ENCODE assay signal across 13 cellular contexts in the genomic region with DNA sequence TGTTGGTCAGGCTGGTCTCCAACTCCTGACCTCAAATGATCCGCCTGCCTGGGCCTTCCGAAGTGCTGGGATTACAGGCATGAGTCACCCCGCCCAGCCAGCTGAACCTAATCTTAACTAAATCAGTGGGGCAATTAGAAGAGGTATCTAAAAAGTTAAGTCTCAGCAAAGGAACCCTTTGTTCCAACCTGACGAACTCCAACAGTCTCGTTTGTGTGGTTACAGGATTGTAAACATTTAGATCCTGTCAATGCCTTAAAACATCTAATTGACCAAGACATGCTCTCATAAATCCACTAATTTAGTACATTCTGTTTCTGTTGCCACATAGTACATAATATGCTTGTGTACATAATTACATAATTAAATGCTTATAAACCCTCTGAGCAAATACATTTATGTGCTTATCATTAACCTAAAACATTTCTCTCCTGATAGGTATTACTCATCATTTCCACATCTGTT. TPM values are rescaled to one million over a fixed set of nuclear protein-coding genes. Genes with fewer than 3 reads are reported as not detected.
DNase-seq lines count a peak whose midpoint lies in the region; ATAC-seq and TF ChIP-seq lines count a peak whose summit lies in the region.
"Had no signal": no experiment of that assay in that cellular context is flagged by ENCODE, and none has a peak within 500 bp of the region (broad histone marks: within the 10 kb centered on the region; RNA-seq: fewer than 3 reads in every experiment).

No MANE protein-coding gene starts in this region.

- intact Hi-C loops in activated T-helper 2 cell treated with anti-CD3 and anti-CD28 coated beads, Interferon-gamma antibody, Interleukin-2, Interleukin-4, amounts not matched to agents 10 μg/mL and 5 μg/mL and 100 μg/mL, durations not matched to agents 14 hours and 24 hours and 36 hours (cut with micrococcal nuclease) = no loop called here
- intact Hi-C loops in left cardiac atrium (cut with DNase I) = no loop called here

- ATAC-seq in HG02981 (IDR thresholded peaks at IDR 0.05; ENCODE audit: unreplicated experiment) (no peak), left cardiac atrium (no peak)
- ATAC-seq: body of pancreas; CD8-positive, alpha-beta T cell had no signal

- peak; percentile 57 for DNase-seq in COR-L47 (lab: John Stamatoyannopoulos, UW)
- peak; percentile 70 for DNase-seq in LHCN-M2 (ENCODE audit: low read depth)
- peak; percentile 41 for DNase-seq in kidney epithelial cell (ENCODE audit: low read depth)
- no peak for DNase-seq in NCI-H345 treated with DMSO at 0.1 percent for 48 hours (lab: John Stamatoyannopoulos, UW; ENCODE audit: unreplicated experiment)
- no peak for DNase-seq in activated T-helper 2 cell treated with anti-CD3 and anti-CD28 coated beads, Interferon-gamma antibody, Interleukin-2, Interleukin-4, amounts not matched to agents 10 μg/mL and 5 μg/mL and 100 μg/mL, durations not matched to agents 14 hours and 24 hours and 36 hours (ENCODE audit: low spot score)
- DNase-seq in left cardiac atrium = no peak
- DNase-seq: body of pancreas; CD8-positive, alpha-beta T cell; midbrain; NCI-H1092 treated with DMSO at 0.1 percent for 48 hours; spleen had no signal

- H3K27me3 ChIP-seq in kidney epithelial cell (ENCODE audit: control insufficient read depth, insufficient read depth, low read length) = no peaks in the 10 kb centered on the region
- H3K27me3 ChIP-seq: body of pancreas, spleen had no signal

- H3K27me3 Mint-ChIP-seq in activated T-helper 2 cell treated with anti-CD3 and anti-CD28 coated beads, Interferon-gamma antibody, Interleukin-2, Interleukin-4, amounts not matched to agents 10 μg/mL and 5 μg/mL and 100 μg/mL, durations not matched to agents 14 hours and 24 hours and 36 hours (ENCODE audit: low read depth) = peaks cover 42% of the 10 kb centered on the region

- H3K4me3 ChIP-seq in kidney epithelial cell (ENCODE audit: low read depth, low read length) = no peak overlapping the region
- H3K4me3 ChIP-seq: body of pancreas, spleen had no signal

- no peak overlapping the region for H3K4me3 Mint-ChIP-seq in activated T-helper 2 cell treated with anti-CD3 and anti-CD28 coated beads, Interferon-gamma antibody, Interleukin-2, Interleukin-4, amounts not matched to agents 10 μg/mL and 5 μg/mL and 100 μg/mL, durations not matched to agents 14 hours and 24 hours and 36 hours (ENCODE audit: low read depth)
- H3K4me3 Mint-ChIP-seq: CD8-positive, alpha-beta T cell had no signal

- H3K27ac Mint-ChIP-seq in activated T-helper 2 cell treated with anti-CD3 and anti-CD28 coated beads, Interferon-gamma antibody, Interleukin-2, Interleukin-4, amounts not matched to agents 10 μg/mL and 5 μg/mL and 100 μg/mL, durations not matched to agents 14 hours and 24 hours and 36 hours = no peak overlapping the region
- H3K27ac Mint-ChIP-seq: CD8-positive, alpha-beta T cell had no signal

- peak overlapping the region; percentile 86 for H3K27ac ChIP-seq in VCaP
- H3K27ac ChIP-seq: body of pancreas, spleen had no signal

- TF ChIP-seq CTCF in VCaP (conservative IDR thresholded peaks at IDR 0.05) = no peak
- TF ChIP-seq CTCF in kidney epithelial cell (IDR thresholded peaks at IDR 0.05; ENCODE audit: insufficient read depth, low read length, poor library complexity, severe bottlenecking) = no peak

- H3K9me3 Mint-ChIP-seq in activated T-helper 2 cell treated with anti-CD3 and anti-CD28 coated beads, Interferon-gamma antibody, Interleukin-2, Interleukin-4, amounts not matched to agents 10 μg/mL and 5 μg/mL and 100 μg/mL, durations not matched to agents 14 hours and 24 hours and 36 hours = no peaks in the 10 kb centered on the region
- H3K9me3 Mint-ChIP-seq: CD8-positive, alpha-beta T cell had no signal

- no peaks in the 10 kb centered on the region for H3K36me3 Mint-ChIP-seq in activated T-helper 2 cell treated with anti-CD3 and anti-CD28 coated beads, Interferon-gamma antibody, Interleukin-2, Interleukin-4, amounts not matched to agents 10 μg/mL and 5 μg/mL and 100 μg/mL, durations not matched to agents 14 hours and 24 hours and 36 hours (ENCODE audit: low read depth)
- H3K36me3 Mint-ChIP-seq: CD8-positive, alpha-beta T cell had no signal

- H3K36me3 ChIP-seq in kidney epithelial cell (ENCODE audit: control insufficient read depth, insufficient read depth, low read length) = no peaks in the 10 kb centered on the region
- H3K36me3 ChIP-seq: spleen had no signal

- H3K4me1 Mint-ChIP-seq in activated T-helper 2 cell treated with anti-CD3 and anti-CD28 coated beads, Interferon-gamma antibody, Interleukin-2, Interleukin-4, amounts not matched to agents 10 μg/mL and 5 μg/mL and 100 μg/mL, durations not matched to agents 14 hours and 24 hours and 36 hours (ENCODE audit: low read depth) = no peaks in the 10 kb centered on the region

RNA-seq across cellular contexts. Expression of gene STK39, which starts 31.1 kb away (rescaled TPM):
- 31.0 and 35.3 TPM in 2 replicates for total RNA-seq in LHCN-M2 (2014; rRNA removed)
- 20.1 TPM for polyA plus RNA-seq in LHCN-M2 (2012)
- total RNA-seq in kidney epithelial cell = 27.2 and 30.1 TPM in 2 replicates
- total RNA-seq in activated T-helper 2 cell treated with anti-CD3 and anti-CD28 coated beads, Interferon-gamma antibody, Interleukin-2, Interleukin-4, amounts not matched to agents 10 μg/mL and 5 μg/mL and 100 μg/mL, durations not matched to agents 14 hours and 24 hours and 36 hours = 46.0 and 46.3 TPM in 2 replicates
- 10 to 100 TPM; 12.3 to 14.1 TPM for total RNA-seq in left cardiac atrium

Comparison
In these comparisons a context has a peak if more than half of its experiments do, and no peak if none do; other contexts are left out.
1. DNase-seq: peak in COR-L47 (single experiment), LHCN-M2 (single experiment) and kidney epithelial cell (single experiment); none in NCI-H345 treated with DMSO at 0.1 percent for 48 hours (single experiment), activated T-helper 2 cell treated with anti-CD3 and anti-CD28 coated beads, Interferon-gamma antibody, Interleukin-2, Interleukin-4, amounts not matched to agents 10 μg/mL and 5 μg/mL and 100 μg/mL, durations not matched to agents 14 hours and 24 hours and 36 hours (single experiment) and left cardiac atrium (single experiment).